In genomic region chr11:59802639-59803176, GRCh38 we compare ENCODE assay signal across 8 cellular contexts. TPM values are rescaled to one million over a fixed set of nuclear protein-coding genes. Genes with fewer than 3 reads are reported as not detected.
DNase-seq lines count a peak whose midpoint lies in the region; ATAC-seq and TF ChIP-seq lines count a peak whose summit lies in the region.

No MANE protein-coding gene starts in this region.

- H3K9me3 Mint-ChIP-seq in activated CD4-positive, alpha-beta T cell treated with anti-CD3 and anti-CD28 coated beads, Interleukin-2, amount 10 ng/mL, durations not matched to agents 7 days and 5 days = no peaks in the 10 kb centered on the region
- H3K9me3 Mint-ChIP-seq in osteocyte (ENCODE audit: unreplicated experiment) = no peaks in the 10 kb centered on the region

- H3K4me3 ChIP-seq in fibroblast of pulmonary artery (replicated peaks; ENCODE audit: low read depth, low read length) = no peak overlapping the region

- POLR2A ChIA-PET in activated CD4-positive, alpha-beta T cell treated with anti-CD3 and anti-CD28 coated beads, Interleukin-2, amount 10 ng/mL, durations not matched to agents 7 days and 5 days (lab: Charles Lee) = no interaction called here

- peaks cover 26% of the 10 kb centered on the region for H3K36me3 Mint-ChIP-seq in activated CD4-positive, alpha-beta T cell treated with anti-CD3 and anti-CD28 coated beads, Interleukin-2, amount 10 ng/mL, durations not matched to agents 7 days and 5 days (ENCODE audit: low read depth)
- H3K36me3 Mint-ChIP-seq in osteocyte (ENCODE audit: unreplicated experiment) = peaks cover 25% of the 10 kb centered on the region

- H3K27ac Mint-ChIP-seq in activated CD4-positive, alpha-beta T cell treated with anti-CD3 and anti-CD28 coated beads, Interleukin-2, amount 10 ng/mL, durations not matched to agents 7 days and 5 days = no peak overlapping the region
- H3K27ac Mint-ChIP-seq in osteocyte (ENCODE audit: unreplicated experiment) = no peak overlapping the region

- CTCF ChIA-PET in activated CD4-positive, alpha-beta T cell treated with anti-CD3 and anti-CD28 coated beads, Interleukin-2, amount 10 ng/mL, durations not matched to agents 7 days and 5 days (lab: Charles Lee) = interaction anchor here (1.0 to 4.1 kb wide), 5 partner anchors 14 to 48 kb away, joined by 3 to 30 read pairs (median 4); partner anchors contain the start of gene STX3

- DNase-seq in Caki2 (ENCODE audit: low read depth) (peak; percentile 41), GM20000 (ENCODE audit: low spot score) (peak; percentile 50), NCI-H1930 (lab: John Stamatoyannopoulos, UW) (peak; percentile 14 to 21), fibroblast of pulmonary artery (ENCODE audit: low read depth) (peak; percentile 76), osteocyte (ENCODE audit: extremely low spot score, unreplicated experiment) (no peak), H4 (ENCODE audit: low spot score) (no peak)
- peak; percentile 79 for DNase-seq in activated CD4-positive, alpha-beta T cell treated with anti-CD3 and anti-CD28 coated beads, Interleukin-2, amount 10 ng/mL, durations not matched to agents 7 days and 5 days

- no peak overlapping the region for H3K4me3 Mint-ChIP-seq in activated CD4-positive, alpha-beta T cell treated with anti-CD3 and anti-CD28 coated beads, Interleukin-2, amount 10 ng/mL, durations not matched to agents 7 days and 5 days
- no peak overlapping the region for H3K4me3 Mint-ChIP-seq in osteocyte (ENCODE audit: unreplicated experiment)

- in situ Hi-C loops in Caki2 (cut with HindIII; ENCODE audit: low pct_unique_long_range_greater_than_20kb, low sequenced_read_pairs) = no loop called here

- peaks cover 15% of the 10 kb centered on the region for H3K4me1 Mint-ChIP-seq in activated CD4-positive, alpha-beta T cell treated with anti-CD3 and anti-CD28 coated beads, Interleukin-2, amount 10 ng/mL, durations not matched to agents 7 days and 5 days
- peaks cover 3% of the 10 kb centered on the region for H3K4me1 Mint-ChIP-seq in osteocyte (ENCODE audit: unreplicated experiment)

- TF ChIP-seq CTCF in GM20000 (IDR thresholded peaks at IDR 0.05; ENCODE audit: extremely low read depth, missing control alignments) (peak; percentile 46), fibroblast of pulmonary artery (IDR thresholded peaks at IDR 0.05; ENCODE audit: low read length, missing control alignments) (peak; percentile 55), osteocyte (IDR thresholded peaks at IDR 0.05) (peak; percentile 82)

- no peaks in the 10 kb centered on the region for H3K27me3 Mint-ChIP-seq in activated CD4-positive, alpha-beta T cell treated with anti-CD3 and anti-CD28 coated beads, Interleukin-2, amount 10 ng/mL, durations not matched to agents 7 days and 5 days
- H3K27me3 Mint-ChIP-seq in osteocyte (ENCODE audit: unreplicated experiment) = no peaks in the 10 kb centered on the region

- no peak for ATAC-seq in GM18520 (IDR thresholded peaks at IDR 0.05; ENCODE audit: unreplicated experiment)

RNA-seq across cellular contexts. Expression of gene MRPL16, which starts 7.9 kb away (rescaled TPM):
- 66.6 and 80.4 TPM in 2 replicates for total RNA-seq in Caki2 (2014; rRNA removed; shearing (Covaris generic); ENCODE audit: low replicate concordance)
- total RNA-seq in activated CD4-positive, alpha-beta T cell treated with anti-CD3 and anti-CD28 coated beads, Interleukin-2, amount 10 ng/mL, durations not matched to agents 7 days and 5 days = 10 to 100 TPM; 77.1 to 78.3 TPM
- 36.5 and 42.0 TPM in 2 replicates for total RNA-seq in osteocyte
- total RNA-seq in H4 (2014; rRNA removed; shearing (Covaris generic)) = 62.1 and 64.8 TPM in 2 replicates

RNA-seq across cellular contexts. Expression of gene CBLIF, which starts 42.6 kb away (rescaled TPM):
- not detected in 2 replicates for total RNA-seq in Caki2 (2014; rRNA removed; shearing (Covaris generic); ENCODE audit: low replicate concordance)
- total RNA-seq in activated CD4-positive, alpha-beta T cell treated with anti-CD3 and anti-CD28 coated beads, Interleukin-2, amount 10 ng/mL, durations not matched to agents 7 days and 5 days = not detected
- not detected in 2 replicates for total RNA-seq in osteocyte
- total RNA-seq in H4 (2014; rRNA removed; shearing (Covaris generic)) = not detected in 2 replicates

RNA-seq across cellular contexts. Expression of gene STX3, which starts 47.5 kb away (rescaled TPM):
- total RNA-seq in Caki2 (2014; rRNA removed; shearing (Covaris generic); ENCODE audit: low replicate concordance) = 16.0 and 28.4 TPM in 2 replicates
- total RNA-seq in activated CD4-positive, alpha-beta T cell treated with anti-CD3 and anti-CD28 coated beads, Interleukin-2, amount 10 ng/mL, durations not matched to agents 7 days and 5 days = 10 to 100 TPM; 39.6 to 42.0 TPM
- 16.5 and 17.8 TPM in 2 replicates for total RNA-seq in osteocyte
- total RNA-seq in H4 (2014; rRNA removed; shearing (Covaris generic)) = 25.4 and 40.5 TPM in 2 replicates

Comparison
In these comparisons a context has a peak if more than half of its experiments do, and no peak if none do; other contexts are left out.
1. DNase-seq: peak in Caki2 (single experiment), GM20000 (single experiment), NCI-H1930 (2 of 2), activated CD4-positive, alpha-beta T cell treated with anti-CD3 and anti-CD28 coated beads, Interleukin-2, amount 10 ng/mL, durations not matched to agents 7 days and 5 days (single experiment) and fibroblast of pulmonary artery (single experiment); none in osteocyte (single experiment) and H4 (single experiment).
2. Peak in every context shown above with its lines, with median percentiles within 50 percentile points of each other: CTCF ChIP-seq.